ENCODE assay signal across 28 cellular contexts in the genomic region with DNA sequence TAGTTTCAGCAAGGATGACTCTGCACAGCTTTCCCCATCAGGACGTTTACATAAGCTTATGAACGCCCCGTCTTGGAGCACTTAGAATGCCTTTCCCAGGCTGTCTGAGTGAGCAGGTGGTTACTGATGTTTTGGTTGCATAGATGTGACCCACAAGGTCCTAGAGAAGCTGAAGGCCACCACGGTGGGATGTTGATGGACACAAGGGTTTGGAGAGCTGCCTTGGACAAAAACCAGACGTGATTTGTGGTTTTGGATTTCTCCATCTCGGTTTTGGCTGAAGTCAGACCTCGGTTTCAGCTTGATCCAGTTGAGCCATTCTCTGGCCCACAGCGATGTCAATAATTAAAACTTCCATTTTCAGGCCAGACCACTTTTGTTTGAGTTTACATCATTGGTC.
"Had no signal": no experiment of that assay in that cellular context is flagged by ENCODE, and none has a peak within 500 bp of the region (broad histone marks: within the 10 kb centered on the region; RNA-seq: fewer than 3 reads in every experiment).

No MANE protein-coding gene starts in this region.

- H3K27ac Mint-ChIP-seq: activated naive CD8-positive, alpha-beta T cell treated with anti-CD3 and anti-CD28 coated beads for 36 hours; activated T-helper 2 cell treated with anti-CD3 and anti-CD28 coated beads, Interferon-gamma antibody, Interleukin-2, Interleukin-4, amounts not matched to agents 10 μg/mL and 5 μg/mL and 100 μg/mL, durations not matched to agents 14 hours and 24 hours and 36 hours; brain; memory B cell; naive B cell; stimulated activated memory B cell treated with anti-CD40 and anti-IgM and Interleukin-4, amounts not matched to agents 10 μg/mL and 1 μg/mL and 100 μg/mL, for 72 hours; T-helper 1 cell treated with Interleukin-12 subunit alpha and Interleukin-12 subunit beta and Interleukin-4 antibody, amounts not matched to agents 30 μg/mL and 1 μg/mL, for 36 hours; WTC11 had no signal

- H3K9me3 ChIP-seq: esophagus squamous epithelium, gastroesophageal sphincter, right lobe of liver, transverse colon had no signal

- H3K4me3 Mint-ChIP-seq: activated naive CD8-positive, alpha-beta T cell treated with anti-CD3 and anti-CD28 coated beads for 36 hours; activated T-cell treated with anti-CD3 and anti-CD28 coated beads, Interleukin-2, amount 50 U/mL, for 4 hours; brain; memory B cell; naive B cell; neural crest cell; stimulated activated memory B cell treated with anti-CD40 and anti-IgM and Interleukin-4, amounts not matched to agents 10 μg/mL and 1 μg/mL and 100 μg/mL, for 72 hours; T-helper 1 cell treated with Interleukin-12 subunit alpha and Interleukin-12 subunit beta and Interleukin-4 antibody, amounts not matched to agents 30 μg/mL and 1 μg/mL, for 36 hours; WTC11 had no signal

- H3K4me1 ChIP-seq: esophagus squamous epithelium, gastroesophageal sphincter, right lobe of liver, transverse colon had no signal

- H3K4me1 Mint-ChIP-seq: activated naive CD8-positive, alpha-beta T cell treated with anti-CD3 and anti-CD28 coated beads for 36 hours; memory B cell; stimulated activated memory B cell treated with anti-CD40 and anti-IgM and Interleukin-4, amounts not matched to agents 10 μg/mL and 1 μg/mL and 100 μg/mL, for 72 hours had no signal

- ATAC-seq: activated T-cell treated with anti-CD3 and anti-CD28 coated beads, Interleukin-2, amount 50 U/mL, for 4 hours; gastroesophageal sphincter; left cardiac atrium; right lobe of liver; stimulated activated memory B cell treated with anti-CD40 and anti-IgM and Interleukin-4, amounts not matched to agents 10 μg/mL and 1 μg/mL and 100 μg/mL, for 72 hours; WTC11 had no signal

- H3K27me3 ChIP-seq: esophagus squamous epithelium, gastroesophageal sphincter, right lobe of liver, stomach, transverse colon had no signal

- H3K36me3 Mint-ChIP-seq: activated naive CD8-positive, alpha-beta T cell treated with anti-CD3 and anti-CD28 coated beads for 36 hours; memory B cell; naive B cell; stimulated activated memory B cell treated with anti-CD40 and anti-IgM and Interleukin-4, amounts not matched to agents 10 μg/mL and 1 μg/mL and 100 μg/mL, for 72 hours had no signal

- DNase-seq: activated CD4-positive, alpha-beta T cell treated with anti-CD3 and anti-CD28 coated beads, Interleukin-2, amount 50 U/mL, for 4 hours; activated CD8-positive, alpha-beta memory T cell treated with anti-CD3 and anti-CD28 coated beads for 24 hours; activated CD8-positive, alpha-beta memory T cell treated with anti-CD3 and anti-CD28 coated beads, Interleukin-2, amount 50 U/mL, for 4 hours; activated naive CD4-positive, alpha-beta T cell treated with Interleukin-2 at 50 U/mL for 16 hours; activated naive CD8-positive, alpha-beta T cell treated with anti-CD3 and anti-CD28 coated beads for 36 hours; activated T-cell treated with anti-CD3 and anti-CD28 coated beads, Interleukin-2, amount 50 U/mL, for 4 hours; amniotic stem cell; central memory CD4-positive, alpha-beta T cell; esophagus squamous epithelium; head of caudate nucleus; hypothalamus; left cardiac atrium; naive B cell; occipital lobe; right lobe of liver; stimulated activated CD4-positive, alpha-beta T cell treated with anti-CD3 and anti-CD28 coated beads, Interleukin-15, amount 100 ng/mL, for 24 hours; stomach; T1000; transverse colon had no signal

- H3K4me3 ChIP-seq: esophagus squamous epithelium, gastroesophageal sphincter, right lobe of liver, smooth muscle cell, stomach, transverse colon had no signal

- H3K27ac ChIP-seq: esophagus squamous epithelium, gastroesophageal sphincter, right lobe of liver, stomach, transverse colon had no signal

- H3K36me3 ChIP-seq: right lobe of liver, transverse colon had no signal

- H3K9me3 Mint-ChIP-seq: activated T-cell treated with anti-CD3 and anti-CD28 coated beads, Interleukin-2, amount 50 U/mL, for 4 hours; T-helper 1 cell treated with Interleukin-12 subunit alpha and Interleukin-12 subunit beta and Interleukin-4 antibody, amounts not matched to agents 30 μg/mL and 1 μg/mL, for 36 hours had no signal
